ENCODE assay signal across 3 cellular contexts in genomic region chr10:52335665-52336064, GRCh38.
TF ChIP-seq lines count a peak whose summit lies in the region.

No MANE protein-coding gene starts in this region.

TF ChIP-seq in IMR-90, 13 proteins besides CTCF, POLR2A, EP300 and RAD21 (continued from another document):
- TF ChIP-seq ELK1 (IDR thresholded peaks at IDR 0.05; ENCODE audit: borderline replicate concordance, low read depth, low read length) (no peak), NFE2L2 (IDR thresholded peaks at IDR 0.05; ENCODE audit: low read depth, low read length) (no peak)
TF ChIP-seq in IMR-90: peak in this region for 0.

TF ChIP-seq in SK-N-SH treated with all-trans-retinoic acid at 6 μM for 48 hours, 23 proteins besides CTCF, POLR2A, EP300 and RAD21 (continued from another document):
- TF ChIP-seq ISL1 (CRISPR knock-in tag; IDR thresholded peaks at IDR 0.05) (peak; percentile 44; the same call in 1 of the 2 replicates), CREB5 (CRISPR knock-in tag; IDR thresholded peaks at IDR 0.05; ENCODE audit: low read depth) (no peak)

TF ChIP-seq in WTC11, 78 proteins besides CTCF, POLR2A, EP300 and RAD21 (continued from another document):
- TF ChIP-seq STAT6 (CRISPR knock-in tag; conservative IDR thresholded peaks at IDR 0.05; ENCODE audit: low read depth) (no peak), SMAD3 (CRISPR knock-in tag; IDR thresholded peaks at IDR 0.05; ENCODE audit: borderline replicate concordance) (no peak), OVOL2 (CRISPR knock-in tag; IDR thresholded peaks at IDR 0.05; ENCODE audit: borderline replicate concordance) (no peak), ZNF263 (CRISPR knock-in tag; IDR thresholded peaks at IDR 0.05; ENCODE audit: low read depth) (no peak)
